21 cellular contexts compared by ENCODE assay signal in the genomic region with DNA sequence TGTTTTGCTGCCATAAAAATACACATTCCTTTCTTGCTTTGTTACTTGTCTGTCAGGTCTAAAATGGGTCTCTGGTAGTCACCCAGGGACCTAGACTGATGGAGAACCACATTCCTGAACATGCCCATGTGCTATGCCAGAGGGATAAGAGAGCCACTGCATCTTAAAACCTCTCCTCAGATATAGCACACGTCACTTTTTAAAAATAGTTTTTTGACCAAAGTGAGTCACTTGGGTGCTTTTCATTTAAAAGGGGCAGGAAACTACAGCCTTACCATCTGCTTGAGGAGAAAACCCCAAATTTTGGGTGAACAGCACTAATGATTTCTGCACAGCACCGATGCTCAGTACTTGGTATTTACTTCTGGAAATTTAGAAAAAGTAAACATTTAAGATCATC.
DNase-seq lines count a peak whose midpoint lies in the region; ATAC-seq and TF ChIP-seq lines count a peak whose summit lies in the region.
"Had no signal": no experiment of that assay in that cellular context is flagged by ENCODE, and none has a peak within 500 bp of the region (broad histone marks: within the 10 kb centered on the region; RNA-seq: fewer than 3 reads in every experiment).

No MANE protein-coding gene starts in this region.

- no peaks in the 10 kb centered on the region for H3K36me3 ChIP-seq in CD8-positive, alpha-beta T cell (ENCODE audit: insufficient read depth, low read length)
- H3K36me3 ChIP-seq: suprapubic skin had no signal

- no peak overlapping the region for H3K27ac Mint-ChIP-seq in memory B cell
- no peak overlapping the region for H3K27ac Mint-ChIP-seq in CD8-positive, alpha-beta T cell
- H3K27ac Mint-ChIP-seq: activated CD4-positive, alpha-beta T cell treated with anti-CD3 and anti-CD28 coated beads, Interleukin-2, amount 10 ng/mL, durations not matched to agents 24 days and 14 days; GM23338 had no signal

- CTCF ChIA-PET in CD8-positive, alpha-beta T cell (lab: Charles Lee), result no interaction called here

- no peak for TF ChIP-seq CTCF in CD8-positive, alpha-beta T cell (IDR thresholded peaks at IDR 0.05)

- intact Hi-C loops in CD8-positive, alpha-beta T cell (cut with DNase I, micrococcal nuclease), result no loop called here

- H3K27me3 ChIP-seq in CD8-positive, alpha-beta T cell (ENCODE audit: insufficient read depth, low read length), result no peaks in the 10 kb centered on the region
- H3K27me3 ChIP-seq: suprapubic skin had no signal

- ATAC-seq in GM18517 (IDR thresholded peaks at IDR 0.05; ENCODE audit: unreplicated experiment), result peak; percentile 50
- ATAC-seq in GM21825 (IDR thresholded peaks at IDR 0.05; ENCODE audit: unreplicated experiment), result peak; percentile 68
- ATAC-seq in memory B cell (ENCODE audit: low read depth), result peak; percentile 22
- ATAC-seq in CD8-positive, alpha-beta T cell, result no peak
- ATAC-seq: esophagus mucosa, GM23338, left lobe of liver, psoas muscle had no signal

- DNase-seq in LHCN-M2 (ENCODE audit: low read depth), result peak; percentile 83
- DNase-seq in memory B cell (ENCODE audit: low spot score in 2 of 2), result no peak
- no peak for DNase-seq in SIG-M5 (lab: John Stamatoyannopoulos, UW)
- no peak for DNase-seq in stimulated activated CD4-positive, alpha-beta T cell treated with anti-CD3 and anti-CD28 coated beads, Interleukin-4, amount 100 ng/mL, for 4 hours
- DNase-seq in CD8-positive, alpha-beta T cell, result no peak
- no peak for DNase-seq in NCI-H2227 (lab: John Stamatoyannopoulos, UW; ENCODE audit: unreplicated experiment)
- DNase-seq: activated CD4-positive, alpha-beta T cell treated with anti-CD3 and anti-CD28 coated beads, Interleukin-2, amount 10 ng/mL, durations not matched to agents 24 days and 14 days; AML-193; cortex of kidney; DMS 273 treated with DMSO at 0.1 percent for 48 hours; MM.1S; NCI-H2171 treated with DMSO at 0.1 percent for 48 hours; psoas muscle; SHP77 treated with DMSO at 0.1 percent for 48 hours; T-helper 9 cell had no signal

- no peaks in the 10 kb centered on the region for H3K4me1 ChIP-seq in CD8-positive, alpha-beta T cell (ENCODE audit: insufficient read depth, low read length)
- H3K4me1 ChIP-seq: psoas muscle had no signal

- peaks cover 4% of the 10 kb centered on the region for H3K27me3 Mint-ChIP-seq in memory B cell
- H3K27me3 Mint-ChIP-seq in CD8-positive, alpha-beta T cell (ENCODE audit: low read depth), result peaks cover 1% of the 10 kb centered on the region
- H3K27me3 Mint-ChIP-seq: activated CD4-positive, alpha-beta T cell treated with anti-CD3 and anti-CD28 coated beads, Interleukin-2, amount 10 ng/mL, durations not matched to agents 24 days and 14 days had no signal

- no peak overlapping the region for H3K4me3 Mint-ChIP-seq in memory B cell
- H3K4me3 Mint-ChIP-seq in CD8-positive, alpha-beta T cell, result no peak overlapping the region
- H3K4me3 Mint-ChIP-seq: activated CD4-positive, alpha-beta T cell treated with anti-CD3 and anti-CD28 coated beads, Interleukin-2, amount 10 ng/mL, durations not matched to agents 24 days and 14 days; GM23338 had no signal

- H3K4me1 Mint-ChIP-seq in memory B cell, result peaks cover 4% of the 10 kb centered on the region
- no peaks in the 10 kb centered on the region for H3K4me1 Mint-ChIP-seq in CD8-positive, alpha-beta T cell (ENCODE audit: low read depth)
- H3K4me1 Mint-ChIP-seq: activated CD4-positive, alpha-beta T cell treated with anti-CD3 and anti-CD28 coated beads, Interleukin-2, amount 10 ng/mL, durations not matched to agents 24 days and 14 days had no signal

- POLR2A ChIA-PET in CD8-positive, alpha-beta T cell (lab: Charles Lee), result no interaction called here

- H3K9me3 ChIP-seq in CD8-positive, alpha-beta T cell (ENCODE audit: low read length), result no peaks in the 10 kb centered on the region
- H3K9me3 ChIP-seq: psoas muscle, suprapubic skin had no signal

- no peaks in the 10 kb centered on the region for H3K9me3 Mint-ChIP-seq in memory B cell
- no peaks in the 10 kb centered on the region for H3K9me3 Mint-ChIP-seq in CD8-positive, alpha-beta T cell
- H3K9me3 Mint-ChIP-seq: activated CD4-positive, alpha-beta T cell treated with anti-CD3 and anti-CD28 coated beads, Interleukin-2, amount 10 ng/mL, durations not matched to agents 24 days and 14 days; GM23338 had no signal

- H3K4me3 ChIP-seq in CD8-positive, alpha-beta T cell (ENCODE audit: low read depth, low read length), result no peak overlapping the region
- H3K4me3 ChIP-seq: GM23338, psoas muscle, suprapubic skin had no signal

- no peak overlapping the region for H3K27ac ChIP-seq in CD8-positive, alpha-beta T cell (ENCODE audit: low read depth, low read length)
- H3K27ac ChIP-seq: psoas muscle, suprapubic skin had no signal

- no peaks in the 10 kb centered on the region for H3K36me3 Mint-ChIP-seq in memory B cell
- H3K36me3 Mint-ChIP-seq in CD8-positive, alpha-beta T cell, result no peaks in the 10 kb centered on the region
